ENCODE assay signal across 18 cellular contexts in genomic region chr1:34199927-34200326, GRCh38. TPM values are rescaled to one million over a fixed set of nuclear protein-coding genes. Genes with fewer than 3 reads are reported as not detected.
A peak's percentile ranks its signal among the peaks of the same experiment; 100 is the strongest.
DNase-seq lines count a peak whose midpoint lies in the region; ATAC-seq and TF ChIP-seq lines count a peak whose summit lies in the region.
"Had no signal": no experiment of that assay in that cellular context is flagged by ENCODE, and none has a peak within 500 bp of the region (broad histone marks: within the 10 kb centered on the region; RNA-seq: fewer than 3 reads in every experiment).

No MANE protein-coding gene starts in this region.

- H3K4me1 Mint-ChIP-seq in osteocyte (ENCODE audit: unreplicated experiment) = no peaks in the 10 kb centered on the region

- H3K4me1 ChIP-seq in PC-3 (ENCODE audit: insufficient read depth, low read length) = no peaks in the 10 kb centered on the region
- H3K4me1 ChIP-seq: colonic mucosa had no signal

- no peak for DNase-seq in activated naive CD4-positive, alpha-beta T cell treated with anti-CD3 and anti-CD28 coated beads, Interleukin-2, amount 50 U/mL, for 72 hours (ENCODE audit: low spot score in 2 of 2)
- no peak for DNase-seq in activated naive CD4-positive, alpha-beta T cell treated with anti-CD3 and anti-CD28 coated beads, Interleukin-2, amount 50 U/mL, for 16 hours
- DNase-seq in PC-3 (peak; percentile 45), fibroblast of mammary gland (ENCODE audit: low read depth) (peak; percentile 22), stromal cell of bone marrow (ENCODE audit: low read depth) (peak; percentile 2), medulla oblongata (ENCODE audit: extremely low spot score) (no peak), osteocyte (ENCODE audit: extremely low spot score, unreplicated experiment) (no peak)
- no peak for DNase-seq in activated CD4-positive, alpha-beta T cell treated with anti-CD3 and anti-CD28 coated beads, Interleukin-2, amount 50 U/mL, for 48 hours
- DNase-seq: colonic mucosa, DMS153, NCI-H146, NCI-H524, nucleus accumbens had no signal

- H2AFZ ChIP-seq in PC-3 (ENCODE audit: low read length) = no peak overlapping the region

- no peaks in the 10 kb centered on the region for H3K27me3 ChIP-seq in PC-3 (ENCODE audit: low read length)
- H3K27me3 ChIP-seq: colonic mucosa had no signal

- no peak overlapping the region for H3K9ac ChIP-seq in PC-3 (ENCODE audit: low read length)

- no peak for TF ChIP-seq CTCF in PC-3 (conservative IDR thresholded peaks at IDR 0.05; ENCODE audit: low read depth, low read length)
- no peak for TF ChIP-seq CTCF in fibroblast of mammary gland (conservative IDR thresholded peaks at IDR 0.05; ENCODE audit: control insufficient read depth, insufficient read depth, low read depth, low read length)
- TF ChIP-seq CTCF in osteocyte (IDR thresholded peaks at IDR 0.05) = no peak

- no peaks in the 10 kb centered on the region for H3K9me2 ChIP-seq in PC-3 (replicated peaks; ENCODE audit: low read length)

- H3K36me3 ChIP-seq in PC-3 (ENCODE audit: low read depth, low read length) = no peaks in the 10 kb centered on the region
- H3K36me3 ChIP-seq: colonic mucosa had no signal

- H3K27ac Mint-ChIP-seq in activated naive CD4-positive, alpha-beta T cell treated with anti-CD3 and anti-CD28 coated beads, Interleukin-2, amount 50 U/mL, for 72 hours = no peak overlapping the region
- H3K27ac Mint-ChIP-seq in osteocyte (ENCODE audit: unreplicated experiment) = no peak overlapping the region
- H3K27ac Mint-ChIP-seq: type B pancreatic cell had no signal

- H3K79me2 ChIP-seq in PC-3 (ENCODE audit: low read length) = no peaks in the 10 kb centered on the region

- no peak overlapping the region for H3K27ac ChIP-seq in PC-3 (ENCODE audit: low read length)
- H3K27ac ChIP-seq: colonic mucosa, skin epidermis had no signal

- no peak overlapping the region for H3K4me3 Mint-ChIP-seq in osteocyte (ENCODE audit: unreplicated experiment)
- H3K4me3 Mint-ChIP-seq: type B pancreatic cell had no signal

- no peaks in the 10 kb centered on the region for H4K20me1 ChIP-seq in PC-3 (ENCODE audit: low read length)

- CTCF ChIA-PET in PC-3 (lab: Charles Lee) = no interaction called here

- intact Hi-C loops in PC-3 (cut with micrococcal nuclease) = no loop called here

- H3K36me3 Mint-ChIP-seq in activated naive CD4-positive, alpha-beta T cell treated with anti-CD3 and anti-CD28 coated beads, Interleukin-2, amount 50 U/mL, for 72 hours = no peaks in the 10 kb centered on the region
- H3K36me3 Mint-ChIP-seq in osteocyte (ENCODE audit: unreplicated experiment) = no peaks in the 10 kb centered on the region
- H3K36me3 Mint-ChIP-seq: type B pancreatic cell had no signal

- no peak overlapping the region for H3K4me2 ChIP-seq in PC-3 (ENCODE audit: low read length)

- POLR2A ChIA-PET in PC-3 (lab: Charles Lee; ENCODE audit: unreplicated experiment) = no interaction called here

- no TSS peak for BruUV-seq in PC-3 (replicated peaks; lab: Mats Ljungman, UMichigan)

- H3K9me3 ChIP-seq in PC-3 (ENCODE audit: low read length) = no peaks in the 10 kb centered on the region
- H3K9me3 ChIP-seq: colonic mucosa had no signal

- no peaks in the 10 kb centered on the region for H3K27me3 Mint-ChIP-seq in osteocyte (ENCODE audit: unreplicated experiment)

- no peak overlapping the region for H3K4me3 ChIP-seq in PC-3 (ENCODE audit: low read length)
- no peak overlapping the region for H3K4me3 ChIP-seq in fibroblast of mammary gland (ENCODE audit: control insufficient read depth, low read depth, low read length)
- H3K4me3 ChIP-seq: colonic mucosa, GM12878, skin epidermis had no signal

- H3F3A ChIP-seq in PC-3 (ENCODE audit: low read length, unreplicated experiment) = no peaks in the 10 kb centered on the region

- no peaks in the 10 kb centered on the region for H3K9me3 Mint-ChIP-seq in activated naive CD4-positive, alpha-beta T cell treated with anti-CD3 and anti-CD28 coated beads, Interleukin-2, amount 50 U/mL, for 72 hours
- peaks cover 14% of the 10 kb centered on the region for H3K9me3 Mint-ChIP-seq in osteocyte (ENCODE audit: unreplicated experiment)
- H3K9me3 Mint-ChIP-seq: type B pancreatic cell had no signal

- ATAC-seq in activated naive CD4-positive, alpha-beta T cell treated with anti-CD3 and anti-CD28 coated beads, Interleukin-2, amount 50 U/mL, for 72 hours = peak; percentile 89 to 95
- no peak for ATAC-seq in PC-3
- ATAC-seq: GM12878 had no signal

RNA-seq across cellular contexts. Expression of gene C1orf94, which starts 23.2 kb away (rescaled TPM):
- total RNA-seq in activated naive CD4-positive, alpha-beta T cell treated with anti-CD3 and anti-CD28 coated beads, Interleukin-2, amount 50 U/mL, for 72 hours = not detected
- total RNA-seq in PC-3 (2014; rRNA removed) (not detected in 2 replicates), osteocyte (not detected in 2 replicates)
- total RNA-seq: activated CD8-positive, alpha-beta memory T cell treated with anti-CD3 and anti-CD28 coated beads for 36 hours; colonic mucosa; GM12878; mesenteric fat pad had no signal

RNA-seq across cellular contexts. Expression of gene CSMD2, which starts 34.9 kb away (rescaled TPM):
- total RNA-seq in activated naive CD4-positive, alpha-beta T cell treated with anti-CD3 and anti-CD28 coated beads, Interleukin-2, amount 50 U/mL, for 72 hours = not detected
- total RNA-seq in PC-3 (2014; rRNA removed) (not detected in 2 replicates), osteocyte (not detected in 2 replicates)
- total RNA-seq: activated CD8-positive, alpha-beta memory T cell treated with anti-CD3 and anti-CD28 coated beads for 36 hours; GM12878 had no signal

Comparison
In these comparisons a context has a peak if more than half of its experiments do, and no peak if none do; other contexts are left out.
1. DNase-seq: peak in PC-3 (single experiment), fibroblast of mammary gland (single experiment) and stromal cell of bone marrow (single experiment); none in activated naive CD4-positive, alpha-beta T cell treated with anti-CD3 and anti-CD28 coated beads, Interleukin-2, amount 50 U/mL, for 72 hours (0 of 2), activated naive CD4-positive, alpha-beta T cell treated with anti-CD3 and anti-CD28 coated beads, Interleukin-2, amount 50 U/mL, for 16 hours (single experiment), medulla oblongata (single experiment), osteocyte (single experiment) and activated CD4-positive, alpha-beta T cell treated with anti-CD3 and anti-CD28 coated beads, Interleukin-2, amount 50 U/mL, for 48 hours (0 of 2).